In genomic region chr16:84959784-84960417, GRCh38 we compare ENCODE assay signal across 31 cellular contexts.
"Had no signal": no experiment of that assay in that cellular context is flagged by ENCODE, and none has a peak within 500 bp of the region (broad histone marks: within the 10 kb centered on the region; RNA-seq: fewer than 3 reads in every experiment).

No MANE protein-coding gene starts in this region.

- H3K27ac ChIP-seq: ascending aorta, body of pancreas had no signal

- FAIRE-seq: bronchial epithelial cell, RCC 7860, TTC549 had no signal

- H3K4me1 ChIP-seq: ascending aorta had no signal

- DNase-seq: activated B cell treated with CpG ODN at 0.5 μM for 24 hours; activated CD4-positive, alpha-beta memory T cell treated with anti-CD3 and anti-CD28 coated beads for 36 hours; activated CD4-positive, alpha-beta T cell treated with anti-CD3 and anti-CD28 coated beads for 1 hour; activated CD4-positive, alpha-beta T cell treated with anti-CD3 and anti-CD28 coated beads, Interleukin-2, amount 10 ng/mL, durations not matched to agents 7 days and 5 days; activated CD8-positive, alpha-beta memory T cell treated with anti-CD3 and anti-CD28 coated beads for 24 hours; activated effector memory CD4-positive, alpha-beta T cell treated with anti-CD3 and anti-CD28 coated beads, Interleukin-2, amount 50 U/mL, for 16 hours; activated naive CD4-positive, alpha-beta T cell treated with Interleukin-2 at 50 U/mL for 16 hours; activated naive CD8-positive, alpha-beta T cell treated with anti-CD3 and anti-CD28 coated beads, Interleukin-2, amount 50 U/mL, for 24 hours; activated T-cell treated with anti-CD3 and anti-CD28 coated beads, Interleukin-2, amount 50 U/mL, for 4 hours; amniotic stem cell; body of pancreas; central memory CD4-positive, alpha-beta T cell; MG63; MV-4-11; NCI-H1105; NCI-H1436; NCI-H1694 treated with DMSO at 0.1 percent for 48 hours; NCI-H2029 treated with DMSO at 0.1 percent for 48 hours; NCI-H345; NCI-H510A; NCI-H526 treated with DMSO at 0.1 percent for 48 hours; NK-92 treated with Interleukin-12 subunit alpha and Interleukin-12 subunit beta, amount 100 ng/mL, for 24 hours; PC-3; SIG-M5; T-helper 17 cell; T-helper 9 cell had no signal

- H3K9me3 ChIP-seq: ascending aorta, body of pancreas, MG63 had no signal

- ATAC-seq: activated naive CD4-positive, alpha-beta T cell treated with anti-CD3 and anti-CD28 coated beads, Interleukin-2, amount 50 U/mL, for 72 hours; body of pancreas; T-helper 17 cell had no signal

- H3K27me3 ChIP-seq: ascending aorta, body of pancreas, MG63 had no signal

- H3K36me3 ChIP-seq: ascending aorta, MG63 had no signal

- H3K4me3 ChIP-seq: ascending aorta, body of pancreas, MG63 had no signal
